Comparison of ENCODE assay signal across 13 cellular contexts in genomic region chr10:75935650-75936400, GRCh38.
"Had no signal": no experiment of that assay in that cellular context is flagged by ENCODE, and none has a peak within 500 bp of the region (broad histone marks: within the 10 kb centered on the region; RNA-seq: fewer than 3 reads in every experiment).

No MANE protein-coding gene starts in this region.

- H3K4me1 ChIP-seq: gastrocnemius medialis, pancreas had no signal

- H3K27me3 ChIP-seq: adrenal gland, heart left ventricle, neutrophil, pancreas had no signal

- H3K27ac ChIP-seq: adrenal gland, gastrocnemius medialis, heart left ventricle, neutrophil, pancreas had no signal

- DNase-seq: activated CD4-positive, alpha-beta T cell treated with anti-CD3 and anti-CD28 coated beads, Interleukin-2, amount 50 U/mL, for 1 hour; activated CD4-positive, CD25-positive, alpha-beta regulatory T cell treated with anti-CD3 and anti-CD28 coated beads, Interleukin-2, amount 50 U/mL, for 72 hours; activated gamma-delta T cell; adrenal gland; effector CD4-positive, alpha-beta T cell; gastrocnemius medialis; heart left ventricle; naive thymus-derived CD8-positive, alpha-beta T cell; pancreas; stimulated activated naive B cell treated with anti-CD40 and anti-IgM and Interleukin-4, amounts not matched to agents 10 μg/mL and 1 μg/mL and 100 μg/mL, for 72 hours had no signal

- ATAC-seq: activated naive CD4-positive, alpha-beta T cell treated with anti-CD3 and anti-CD28 coated beads, Interleukin-2, amount 50 U/mL, for 72 hours; esophagus mucosa; gastrocnemius medialis; naive thymus-derived CD8-positive, alpha-beta T cell; pancreas; stimulated activated naive B cell treated with anti-CD40 and anti-IgM and Interleukin-4, amounts not matched to agents 10 μg/mL and 1 μg/mL and 100 μg/mL, for 72 hours had no signal

- H3K36me3 ChIP-seq: adrenal gland, gastrocnemius medialis, heart left ventricle, neutrophil, pancreas had no signal

- H3K4me3 ChIP-seq: adrenal gland, gastrocnemius medialis, heart left ventricle, pancreas had no signal
